3 cellular contexts compared by ENCODE assay signal in the genomic region with DNA sequence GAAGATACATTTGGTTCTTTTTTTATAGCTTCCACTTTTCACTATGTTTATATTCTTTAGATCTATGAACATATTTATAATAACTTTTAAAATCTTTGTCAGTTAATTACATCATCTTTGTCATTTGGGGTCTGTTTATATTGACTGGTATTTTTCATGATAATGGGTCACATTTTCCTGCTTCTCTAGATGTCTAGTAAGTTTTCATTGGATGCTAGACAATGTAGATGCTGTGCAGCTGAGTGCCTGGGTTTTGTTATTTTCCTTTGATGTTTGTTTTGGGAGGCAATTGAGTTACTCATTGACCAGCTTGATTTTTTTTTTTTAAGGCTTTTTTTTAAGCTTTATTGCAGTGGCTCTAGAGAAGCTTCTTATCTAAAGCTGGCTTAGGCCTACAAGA.
TF ChIP-seq lines count a peak whose summit lies in the region.

No MANE protein-coding gene starts in this region.

TF ChIP-seq in HepG2, 621 proteins besides CTCF, POLR2A, EP300 and RAD21 (continues in another document):
- TF ChIP-seq, protein P1, sequence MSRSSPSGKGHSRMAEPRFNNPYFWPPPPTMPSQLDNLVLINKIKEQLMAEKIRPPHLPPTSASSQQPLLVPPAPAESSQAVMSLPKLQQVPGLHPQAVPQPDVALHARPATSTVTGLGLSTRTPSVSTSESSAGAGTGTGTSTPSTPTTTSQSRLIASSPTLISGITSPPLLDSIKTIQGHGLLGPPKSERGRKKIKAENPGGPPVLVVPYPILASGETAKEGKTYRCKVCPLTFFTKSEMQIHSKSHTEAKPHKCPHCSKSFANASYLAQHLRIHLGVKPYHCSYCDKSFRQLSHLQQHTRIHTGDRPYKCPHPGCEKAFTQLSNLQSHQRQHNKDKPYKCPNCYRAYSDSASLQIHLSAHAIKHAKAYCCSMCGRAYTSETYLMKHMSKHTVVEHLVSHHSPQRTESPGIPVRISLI (CRISPR knock-in tag; IDR thresholded peaks at IDR 0.05; ENCODE audit: borderline replicate concordance) = peak; percentile 18; the same call in 1 of the 2 replicates
- TF ChIP-seq, protein P2, sequence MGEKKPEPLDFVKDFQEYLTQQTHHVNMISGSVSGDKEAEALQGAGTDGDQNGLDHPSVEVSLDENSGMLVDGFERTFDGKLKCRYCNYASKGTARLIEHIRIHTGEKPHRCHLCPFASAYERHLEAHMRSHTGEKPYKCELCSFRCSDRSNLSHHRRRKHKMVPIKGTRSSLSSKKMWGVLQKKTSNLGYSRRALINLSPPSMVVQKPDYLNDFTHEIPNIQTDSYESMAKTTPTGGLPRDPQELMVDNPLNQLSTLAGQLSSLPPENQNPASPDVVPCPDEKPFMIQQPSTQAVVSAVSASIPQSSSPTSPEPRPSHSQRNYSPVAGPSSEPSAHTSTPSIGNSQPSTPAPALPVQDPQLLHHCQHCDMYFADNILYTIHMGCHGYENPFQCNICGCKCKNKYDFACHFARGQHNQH (CRISPR knock-in tag; IDR thresholded peaks at IDR 0.05) = no peak
- no peak for TF ChIP-seq RBAK (CRISPR knock-in tag; IDR thresholded peaks at IDR 0.05)
- TF ChIP-seq, protein P3, sequence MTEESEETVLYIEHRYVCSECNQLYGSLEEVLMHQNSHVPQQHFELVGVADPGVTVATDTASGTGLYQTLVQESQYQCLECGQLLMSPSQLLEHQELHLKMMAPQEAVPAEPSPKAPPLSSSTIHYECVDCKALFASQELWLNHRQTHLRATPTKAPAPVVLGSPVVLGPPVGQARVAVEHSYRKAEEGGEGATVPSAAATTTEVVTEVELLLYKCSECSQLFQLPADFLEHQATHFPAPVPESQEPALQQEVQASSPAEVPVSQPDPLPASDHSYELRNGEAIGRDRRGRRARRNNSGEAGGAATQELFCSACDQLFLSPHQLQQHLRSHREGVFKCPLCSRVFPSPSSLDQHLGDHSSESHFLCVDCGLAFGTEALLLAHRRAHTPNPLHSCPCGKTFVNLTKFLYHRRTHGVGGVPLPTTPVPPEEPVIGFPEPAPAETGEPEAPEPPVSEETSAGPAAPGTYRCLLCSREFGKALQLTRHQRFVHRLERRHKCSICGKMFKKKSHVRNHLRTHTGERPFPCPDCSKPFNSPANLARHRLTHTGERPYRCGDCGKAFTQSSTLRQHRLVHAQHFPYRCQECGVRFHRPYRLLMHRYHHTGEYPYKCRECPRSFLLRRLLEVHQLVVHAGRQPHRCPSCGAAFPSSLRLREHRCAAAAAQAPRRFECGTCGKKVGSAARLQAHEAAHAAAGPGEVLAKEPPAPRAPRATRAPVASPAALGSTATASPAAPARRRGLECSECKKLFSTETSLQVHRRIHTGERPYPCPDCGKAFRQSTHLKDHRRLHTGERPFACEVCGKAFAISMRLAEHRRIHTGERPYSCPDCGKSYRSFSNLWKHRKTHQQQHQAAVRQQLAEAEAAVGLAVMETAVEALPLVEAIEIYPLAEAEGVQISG (CRISPR knock-in tag; IDR thresholded peaks at IDR 0.05) = no peak
- TF ChIP-seq KLF15 (CRISPR knock-in tag; IDR thresholded peaks at IDR 0.05; ENCODE audit: borderline replicate concordance) = no peak
- no peak for TF ChIP-seq CREM (IDR thresholded peaks at IDR 0.05)
- no peak for TF ChIP-seq CREM (CRISPR knock-in tag; IDR thresholded peaks at IDR 0.05)
- TF ChIP-seq, protein P4, sequence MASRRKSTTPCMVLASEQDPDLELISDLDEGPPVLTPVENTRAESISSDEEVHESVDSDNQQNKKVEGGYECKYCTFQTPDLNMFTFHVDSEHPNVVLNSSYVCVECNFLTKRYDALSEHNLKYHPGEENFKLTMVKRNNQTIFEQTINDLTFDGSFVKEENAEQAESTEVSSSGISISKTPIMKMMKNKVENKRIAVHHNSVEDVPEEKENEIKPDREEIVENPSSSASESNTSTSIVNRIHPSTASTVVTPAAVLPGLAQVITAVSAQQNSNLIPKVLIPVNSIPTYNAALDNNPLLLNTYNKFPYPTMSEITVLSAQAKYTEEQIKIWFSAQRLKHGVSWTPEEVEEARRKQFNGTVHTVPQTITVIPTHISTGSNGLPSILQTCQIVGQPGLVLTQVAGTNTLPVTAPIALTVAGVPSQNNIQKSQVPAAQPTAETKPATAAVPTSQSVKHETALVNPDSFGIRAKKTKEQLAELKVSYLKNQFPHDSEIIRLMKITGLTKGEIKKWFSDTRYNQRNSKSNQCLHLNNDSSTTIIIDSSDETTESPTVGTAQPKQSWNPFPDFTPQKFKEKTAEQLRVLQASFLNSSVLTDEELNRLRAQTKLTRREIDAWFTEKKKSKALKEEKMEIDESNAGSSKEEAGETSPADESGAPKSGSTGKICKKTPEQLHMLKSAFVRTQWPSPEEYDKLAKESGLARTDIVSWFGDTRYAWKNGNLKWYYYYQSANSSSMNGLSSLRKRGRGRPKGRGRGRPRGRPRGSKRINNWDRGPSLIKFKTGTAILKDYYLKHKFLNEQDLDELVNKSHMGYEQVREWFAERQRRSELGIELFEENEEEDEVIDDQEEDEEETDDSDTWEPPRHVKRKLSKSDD (CRISPR knock-in tag; IDR thresholded peaks at IDR 0.05; ENCODE audit: low read depth) = no peak

TF ChIP-seq in HEK293, 187 proteins besides CTCF, POLR2A, EP300 and RAD21:
- TF ChIP-seq, protein P5, sequence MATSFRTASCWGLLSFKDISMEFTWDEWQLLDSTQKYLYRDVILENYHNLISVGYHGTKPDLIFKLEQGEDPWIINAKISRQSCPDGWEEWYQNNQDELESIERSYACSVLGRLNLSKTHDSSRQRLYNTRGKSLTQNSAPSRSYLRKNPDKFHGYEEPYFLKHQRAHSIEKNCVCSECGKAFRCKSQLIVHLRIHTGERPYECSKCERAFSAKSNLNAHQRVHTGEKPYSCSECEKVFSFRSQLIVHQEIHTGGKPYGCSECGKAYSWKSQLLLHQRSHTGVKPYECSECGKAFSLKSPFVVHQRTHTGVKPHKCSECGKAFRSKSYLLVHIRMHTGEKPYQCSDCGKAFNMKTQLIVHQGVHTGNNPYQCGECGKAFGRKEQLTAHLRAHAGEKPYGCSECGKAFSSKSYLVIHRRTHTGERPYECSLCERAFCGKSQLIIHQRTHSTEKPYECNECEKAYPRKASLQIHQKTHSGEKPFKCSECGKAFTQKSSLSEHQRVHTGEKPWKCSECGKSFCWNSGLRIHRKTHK (tag by site-specific recombination; IDR thresholded peaks at IDR 0.05) = peak; percentile 95
- TF ChIP-seq ZNF2 (tag by site-specific recombination; IDR thresholded peaks at IDR 0.05) (no peak), ZNF114 (tag by site-specific recombination; IDR thresholded peaks at IDR 0.05) (no peak)

TF ChIP-seq in K562, 482 proteins besides CTCF, POLR2A, EP300 and RAD21:
- TF ChIP-seq WHSC1 (IDR thresholded peaks at IDR 0.05; ENCODE audit: low read length) (no peak), CBX3 (IDR thresholded peaks at IDR 0.05; ENCODE audit: borderline replicate concordance in 1 of 2, low read length in 2 of 2) (0 out of 3 replicates have a peak, but pooled peaks of 1 of the 2 experiments have one; percentile 16), SMARCA5 (IDR thresholded peaks at IDR 0.05) (no peak), TRIM24 (IDR thresholded peaks at IDR 0.05) (peak; percentile 49 to 73; a peak in 2 of 4 replicates), LEF1 (IDR thresholded peaks at IDR 0.05) (0 out of 2 replicates have a peak, but pooled peaks have one; percentile 19), U2AF2 (optimal IDR thresholded peaks at IDR 0.05; ENCODE audit: low read depth, low read length) (no peak), CBX2 (IDR thresholded peaks at IDR 0.05; ENCODE audit: insufficient read depth, low read length, poor library complexity, severe bottlenecking) (no peak), NELFE (IDR thresholded peaks at IDR 0.05; ENCODE audit: insufficient read depth, insufficient read length) (no peak)
- TF ChIP-seq, protein P6, sequence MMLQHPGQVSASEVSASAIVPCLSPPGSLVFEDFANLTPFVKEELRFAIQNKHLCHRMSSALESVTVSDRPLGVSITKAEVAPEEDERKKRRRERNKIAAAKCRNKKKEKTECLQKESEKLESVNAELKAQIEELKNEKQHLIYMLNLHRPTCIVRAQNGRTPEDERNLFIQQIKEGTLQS (IDR thresholded peaks at IDR 0.05) = peak; percentile 24; the same call in 1 of the 2 replicates
- TF ChIP-seq, protein P6 (CRISPR knock-in tag; conservative IDR thresholded peaks at IDR 0.05) = no peak
- TF ChIP-seq, protein P7, sequence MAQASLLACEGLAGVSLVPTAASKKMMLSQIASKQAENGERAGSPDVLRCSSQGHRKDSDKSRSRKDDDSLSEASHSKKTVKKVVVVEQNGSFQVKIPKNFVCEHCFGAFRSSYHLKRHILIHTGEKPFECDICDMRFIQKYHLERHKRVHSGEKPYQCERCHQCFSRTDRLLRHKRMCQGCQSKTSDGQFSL (CRISPR knock-in tag; IDR thresholded peaks at IDR 0.05) = no peak
- TF ChIP-seq, protein P7 (tag; IDR thresholded peaks at IDR 0.05) = no peak
- TF ChIP-seq, protein P8, sequence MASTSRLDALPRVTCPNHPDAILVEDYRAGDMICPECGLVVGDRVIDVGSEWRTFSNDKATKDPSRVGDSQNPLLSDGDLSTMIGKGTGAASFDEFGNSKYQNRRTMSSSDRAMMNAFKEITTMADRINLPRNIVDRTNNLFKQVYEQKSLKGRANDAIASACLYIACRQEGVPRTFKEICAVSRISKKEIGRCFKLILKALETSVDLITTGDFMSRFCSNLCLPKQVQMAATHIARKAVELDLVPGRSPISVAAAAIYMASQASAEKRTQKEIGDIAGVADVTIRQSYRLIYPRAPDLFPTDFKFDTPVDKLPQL (IDR thresholded peaks at IDR 0.05; ENCODE audit: extremely low read depth, insufficient read length) = no peak
